In genomic region chr1:85607126-85607912, GRCh38 we compare ENCODE assay signal across 10 cellular contexts. TPM values are rescaled to one million over a fixed set of nuclear protein-coding genes. Genes with fewer than 3 reads are reported as not detected.
A peak's percentile ranks its signal among the peaks of the same experiment; 100 is the strongest.
DNase-seq lines count a peak whose midpoint lies in the region; ATAC-seq and TF ChIP-seq lines count a peak whose summit lies in the region.
"Had no signal": no experiment of that assay in that cellular context is flagged by ENCODE, and none has a peak within 500 bp of the region (broad histone marks: within the 10 kb centered on the region; RNA-seq: fewer than 3 reads in every experiment).

No MANE protein-coding gene starts in this region.

- intact Hi-C loops in Right ventricle myocardium inferior (cut with DNase I), result loop anchor here (5.0 kb wide), 1 partner anchor 85 kb away; no protein-coding TSS in a partner anchor

- POLR2A ChIA-PET in GM10248 (lab: Yijun Ruan, JAX), result no interaction called here

- no peak overlapping the region for H3K9ac ChIP-seq in iPS-18a (ENCODE audit: low read length)

- CTCF ChIA-PET in GM10248 (lab: Yijun Ruan, JAX), result interaction anchor here (0.7 to 1.8 kb wide), 3 partner anchors 10 to 35 kb away, joined by 3 to 4 read pairs (median 3); no protein-coding TSS in a partner anchor

- H3K27ac ChIP-seq in cardiac muscle cell (peak overlapping the region; percentile 45), iPS-18a (ENCODE audit: low read length) (peak overlapping the region; percentile 67)

- H3K4me3 ChIP-seq in cardiac muscle cell, result no peak overlapping the region
- no peak overlapping the region for H3K4me3 ChIP-seq in iPS-18a (ENCODE audit: low read length)

- peak; percentile 30 to 99 for DNase-seq in cardiac muscle cell (ENCODE audit: low read depth in 1 of 2, low spot score in 1 of 2)
- no peak for DNase-seq in Right ventricle myocardium inferior (ENCODE audit: missing footprints)
- DNase-seq in astrocyte of the hippocampus (ENCODE audit: low read depth, low spot score), result peak; percentile 99
- no peak for DNase-seq in GM10248 (ENCODE audit: extremely low spot score)
- no peak for DNase-seq in NCI-H69 (lab: John Stamatoyannopoulos, UW)
- DNase-seq: activated CD8-positive, alpha-beta memory T cell treated with anti-CD3 and anti-CD28 coated beads, Interleukin-2, amount 50 U/mL, for 4 hours; BE2C had no signal

- TF ChIP-seq CTCF in cardiac muscle cell (IDR thresholded peaks at IDR 0.05; ENCODE audit: low read depth, low read length) (no peak), GM10248 (IDR thresholded peaks at IDR 0.05; ENCODE audit: control extremely low read depth, extremely low read depth, low read depth, missing control alignments) (no peak)

- H3K36me3 ChIP-seq in cardiac muscle cell, result no peaks in the 10 kb centered on the region
- no peaks in the 10 kb centered on the region for H3K36me3 ChIP-seq in iPS-18a (ENCODE audit: control insufficient read depth, low read depth, low read length)
- H3K36me3 ChIP-seq: BE2C had no signal

- H3K27me3 ChIP-seq in cardiac muscle cell (no peaks in the 10 kb centered on the region), iPS-18a (ENCODE audit: control insufficient read depth, insufficient read depth, low read length) (no peaks in the 10 kb centered on the region)
- H3K27me3 ChIP-seq: BE2C had no signal

- H3K4me1 ChIP-seq in cardiac muscle cell (ENCODE audit: low read depth) (peaks cover 13% of the 10 kb centered on the region), iPS-18a (ENCODE audit: control insufficient read depth, low read depth, low read length) (peaks cover 17% of the 10 kb centered on the region)
- H3K4me1 ChIP-seq: BE2C had no signal

- H3K9me3 ChIP-seq in cardiac muscle cell (ENCODE audit: low read depth) (no peaks in the 10 kb centered on the region), iPS-18a (ENCODE audit: control insufficient read depth, low read depth, low read length) (no peaks in the 10 kb centered on the region)
- H3K9me3 ChIP-seq: BE2C had no signal

- ATAC-seq in Right ventricle myocardium inferior (no peak), HG02885 (IDR thresholded peaks at IDR 0.05; ENCODE audit: poor library complexity, unreplicated experiment) (no peak), GM19455 (IDR thresholded peaks at IDR 0.05; ENCODE audit: unreplicated experiment) (no peak)

RNA-seq across cellular contexts. Expression of gene CCN1, which starts 26.8 kb away (rescaled TPM):
- total RNA-seq in cardiac muscle cell, result 23.3 and 31.2 TPM in 2 replicates
- polyA plus RNA-seq in cardiac muscle cell, result 82.5 and 93.0 TPM in 2 replicates
- total RNA-seq in Right ventricle myocardium inferior, result 31.1 TPM

Comparison
In these comparisons a context has a peak if more than half of its experiments do, and no peak if none do; other contexts are left out.
1. DNase-seq: peak in cardiac muscle cell (2 of 2) and astrocyte of the hippocampus (single experiment); none in Right ventricle myocardium inferior (single experiment), GM10248 (single experiment) and NCI-H69 (single experiment).